Comparison of ENCODE assay signal across 18 cellular contexts in the genomic region with DNA sequence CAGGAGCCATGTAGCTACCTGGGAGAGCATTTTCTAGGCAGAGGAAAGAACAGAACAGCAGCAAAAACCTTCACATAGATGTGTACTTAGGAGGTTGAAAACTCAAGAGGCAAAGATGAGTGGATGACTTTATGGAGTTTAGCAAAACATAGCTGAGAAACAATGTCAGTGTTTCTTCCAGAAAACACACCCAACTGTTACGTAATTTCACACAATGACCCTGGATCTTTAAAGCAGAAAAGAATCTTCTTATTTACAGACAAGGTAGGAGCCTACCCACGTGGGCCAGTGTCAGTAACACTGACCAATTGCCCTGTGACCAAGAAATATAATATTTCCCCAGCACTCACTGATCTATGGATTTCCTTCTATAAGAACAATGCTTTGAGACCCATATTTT.
"Had no signal": no experiment of that assay in that cellular context is flagged by ENCODE, and none has a peak within 500 bp of the region (broad histone marks: within the 10 kb centered on the region; RNA-seq: fewer than 3 reads in every experiment).

No MANE protein-coding gene starts in this region.

- H3K36me3 Mint-ChIP-seq: activated naive CD8-positive, alpha-beta T cell treated with anti-CD3 and anti-CD28 coated beads for 36 hours; brain; memory B cell; naive thymus-derived CD4-positive, alpha-beta T cell had no signal

- ATAC-seq: gastrocnemius medialis; naive thymus-derived CD4-positive, alpha-beta T cell had no signal

- H3K27me3 ChIP-seq: colonic mucosa, gastrocnemius medialis, ovary, tibial artery had no signal

- H3K9me3 ChIP-seq: colonic mucosa, gastrocnemius medialis, ovary, tibial artery had no signal

- H3K9me3 Mint-ChIP-seq: activated naive CD8-positive, alpha-beta T cell treated with anti-CD3 and anti-CD28 coated beads for 36 hours; brain; central memory CD8-positive, alpha-beta T cell had no signal

- H3K36me3 ChIP-seq: colonic mucosa, gastrocnemius medialis, ovary, tibial artery, WERI-Rb-1 had no signal

- H3K4me3 Mint-ChIP-seq: activated naive CD8-positive, alpha-beta T cell treated with anti-CD3 and anti-CD28 coated beads for 36 hours; brain; central memory CD8-positive, alpha-beta T cell; endodermal cell; memory B cell; naive thymus-derived CD4-positive, alpha-beta T cell had no signal

- H3K27ac ChIP-seq: colonic mucosa, ovary, tibial artery, WERI-Rb-1 had no signal

- FAIRE-seq: urothelium cell line had no signal

- H3K4me1 Mint-ChIP-seq: activated naive CD8-positive, alpha-beta T cell treated with anti-CD3 and anti-CD28 coated beads for 36 hours; central memory CD8-positive, alpha-beta T cell; memory B cell had no signal

- H3K4me3 ChIP-seq: colonic mucosa, gastrocnemius medialis, ovary, tibial artery had no signal

- DNase-seq: activated CD4-positive, alpha-beta T cell treated with anti-CD3 and anti-CD28 coated beads, Interleukin-2, amount 50 U/mL, for 48 hours; activated gamma-delta T cell treated with Interleukin-2 at 50 U/mL for 16 hours; activated naive CD8-positive, alpha-beta T cell treated with anti-CD3 and anti-CD28 coated beads for 36 hours; colonic mucosa; endodermal cell; gastrocnemius medialis; head of caudate nucleus; naive thymus-derived CD4-positive, alpha-beta T cell; ovary; stimulated activated naive CD4-positive, alpha-beta T cell; SW 1271; T-helper 2 cell; tibial artery; WERI-Rb-1 had no signal

- H3K4me1 ChIP-seq: colonic mucosa had no signal

- H3K27ac Mint-ChIP-seq: activated naive CD8-positive, alpha-beta T cell treated with anti-CD3 and anti-CD28 coated beads for 36 hours; brain; endodermal cell; memory B cell; naive thymus-derived CD4-positive, alpha-beta T cell had no signal
